9 cellular contexts compared by ENCODE assay signal in genomic region chr3:42020681-42021307, GRCh38. TPM values are rescaled to one million over a fixed set of nuclear protein-coding genes. Genes with fewer than 3 reads are reported as not detected.
A peak's percentile ranks its signal among the peaks of the same experiment; 100 is the strongest.
DNase-seq lines count a peak whose midpoint lies in the region; ATAC-seq and TF ChIP-seq lines count a peak whose summit lies in the region.
"Had no signal": no experiment of that assay in that cellular context is flagged by ENCODE, and none has a peak within 500 bp of the region (broad histone marks: within the 10 kb centered on the region; RNA-seq: fewer than 3 reads in every experiment).

No MANE protein-coding gene starts in this region.

- CTCF ChIA-PET in CD8-positive, alpha-beta T cell (lab: Charles Lee), result no interaction called here

- H3K27ac ChIP-seq in CD8-positive, alpha-beta T cell (ENCODE audit: low read depth, low read length), result no peak overlapping the region
- H3K27ac ChIP-seq: VCaP had no signal

- intact Hi-C loops in CD8-positive, alpha-beta T cell (cut with DNase I, micrococcal nuclease), result no loop called here

- H3K4me3 Mint-ChIP-seq in stimulated activated memory B cell treated with anti-CD40 and anti-IgM and Interleukin-4, amounts not matched to agents 10 μg/mL and 1 μg/mL and 100 μg/mL, for 72 hours, result no peak overlapping the region
- H3K4me3 Mint-ChIP-seq in CD8-positive, alpha-beta T cell, result no peak overlapping the region

- H3K27ac Mint-ChIP-seq in stimulated activated memory B cell treated with anti-CD40 and anti-IgM and Interleukin-4, amounts not matched to agents 10 μg/mL and 1 μg/mL and 100 μg/mL, for 72 hours, result peak overlapping the region; percentile 38
- no peak overlapping the region for H3K27ac Mint-ChIP-seq in CD8-positive, alpha-beta T cell

- H3K4me3 ChIP-seq in fibroblast of pulmonary artery (replicated peaks; ENCODE audit: low read depth, low read length), result no peak overlapping the region
- H3K4me3 ChIP-seq in CD8-positive, alpha-beta T cell (ENCODE audit: low read depth, low read length), result no peak overlapping the region

- no peaks in the 10 kb centered on the region for H3K9me3 Mint-ChIP-seq in stimulated activated memory B cell treated with anti-CD40 and anti-IgM and Interleukin-4, amounts not matched to agents 10 μg/mL and 1 μg/mL and 100 μg/mL, for 72 hours
- H3K9me3 Mint-ChIP-seq in CD8-positive, alpha-beta T cell, result no peaks in the 10 kb centered on the region

- peak; percentile 53 to 68 for ATAC-seq in activated CD4-positive, CD25-positive, alpha-beta regulatory T cell treated with anti-CD3 and anti-CD28 coated beads, Interleukin-2, amount 50 U/mL, for 24 hours
- ATAC-seq in stimulated activated memory B cell treated with anti-CD40 and anti-IgM and Interleukin-4, amounts not matched to agents 10 μg/mL and 1 μg/mL and 100 μg/mL, for 72 hours, result no peak
- ATAC-seq in CD8-positive, alpha-beta T cell, result no peak

- POLR2A ChIA-PET in CD8-positive, alpha-beta T cell (lab: Charles Lee), result no interaction called here

- H3K36me3 Mint-ChIP-seq in stimulated activated memory B cell treated with anti-CD40 and anti-IgM and Interleukin-4, amounts not matched to agents 10 μg/mL and 1 μg/mL and 100 μg/mL, for 72 hours, result peaks cover 12% of the 10 kb centered on the region
- H3K36me3 Mint-ChIP-seq in CD8-positive, alpha-beta T cell, result no peaks in the 10 kb centered on the region

- H3K9me3 ChIP-seq in CD8-positive, alpha-beta T cell (ENCODE audit: low read length), result no peaks in the 10 kb centered on the region

- no peaks in the 10 kb centered on the region for H3K27me3 ChIP-seq in CD8-positive, alpha-beta T cell (ENCODE audit: insufficient read depth, low read length)

- no peak for TF ChIP-seq CTCF in fibroblast of pulmonary artery (IDR thresholded peaks at IDR 0.05; ENCODE audit: low read length, missing control alignments)
- no peak for TF ChIP-seq CTCF in CD8-positive, alpha-beta T cell (IDR thresholded peaks at IDR 0.05)

- no peaks in the 10 kb centered on the region for H3K36me3 ChIP-seq in CD8-positive, alpha-beta T cell (ENCODE audit: insufficient read depth, low read length)

- peaks cover 94% of the 10 kb centered on the region for H3K4me1 Mint-ChIP-seq in stimulated activated memory B cell treated with anti-CD40 and anti-IgM and Interleukin-4, amounts not matched to agents 10 μg/mL and 1 μg/mL and 100 μg/mL, for 72 hours
- H3K4me1 Mint-ChIP-seq in CD8-positive, alpha-beta T cell (ENCODE audit: low read depth), result peaks cover 70% of the 10 kb centered on the region

- no peak for DNase-seq in activated CD4-positive, CD25-positive, alpha-beta regulatory T cell treated with anti-CD3 and anti-CD28 coated beads, Interleukin-2, amount 50 U/mL, for 72 hours
- DNase-seq in SW480 (ENCODE audit: low spot score), result peak; percentile 58
- peak; percentile 75 for DNase-seq in fibroblast of pulmonary artery (ENCODE audit: low read depth)
- DNase-seq in SHP77 treated with DMSO at 0.1 percent for 48 hours (lab: John Stamatoyannopoulos, UW), result no peak
- no peak for DNase-seq in CD8-positive, alpha-beta T cell
- DNase-seq in T-helper 9 cell, result no peak

- H3K27me3 Mint-ChIP-seq in stimulated activated memory B cell treated with anti-CD40 and anti-IgM and Interleukin-4, amounts not matched to agents 10 μg/mL and 1 μg/mL and 100 μg/mL, for 72 hours, result no peaks in the 10 kb centered on the region
- H3K27me3 Mint-ChIP-seq in CD8-positive, alpha-beta T cell (ENCODE audit: low read depth), result no peaks in the 10 kb centered on the region

- H3K4me1 ChIP-seq in CD8-positive, alpha-beta T cell (ENCODE audit: insufficient read depth, low read length), result peaks cover 25% of the 10 kb centered on the region

RNA-seq across cellular contexts. Expression of gene ULK4, which starts 58.9 kb away (rescaled TPM):
- 10 to 100 TPM; 11.9 to 15.1 TPM for total RNA-seq in CD8-positive, alpha-beta T cell

Comparison
In these comparisons a context has a peak if more than half of its experiments do, and no peak if none do; other contexts are left out.
1. ATAC-seq: peak in activated CD4-positive, CD25-positive, alpha-beta regulatory T cell treated with anti-CD3 and anti-CD28 coated beads, Interleukin-2, amount 50 U/mL, for 24 hours (2 of 2); none in stimulated activated memory B cell treated with anti-CD40 and anti-IgM and Interleukin-4, amounts not matched to agents 10 μg/mL and 1 μg/mL and 100 μg/mL, for 72 hours (single experiment) and CD8-positive, alpha-beta T cell (single experiment).
2. DNase-seq: peak in SW480 (single experiment) and fibroblast of pulmonary artery (single experiment); none in activated CD4-positive, CD25-positive, alpha-beta regulatory T cell treated with anti-CD3 and anti-CD28 coated beads, Interleukin-2, amount 50 U/mL, for 72 hours (single experiment), SHP77 treated with DMSO at 0.1 percent for 48 hours (single experiment), CD8-positive, alpha-beta T cell (0 of 7) and T-helper 9 cell (single experiment).